In the genomic region with DNA sequence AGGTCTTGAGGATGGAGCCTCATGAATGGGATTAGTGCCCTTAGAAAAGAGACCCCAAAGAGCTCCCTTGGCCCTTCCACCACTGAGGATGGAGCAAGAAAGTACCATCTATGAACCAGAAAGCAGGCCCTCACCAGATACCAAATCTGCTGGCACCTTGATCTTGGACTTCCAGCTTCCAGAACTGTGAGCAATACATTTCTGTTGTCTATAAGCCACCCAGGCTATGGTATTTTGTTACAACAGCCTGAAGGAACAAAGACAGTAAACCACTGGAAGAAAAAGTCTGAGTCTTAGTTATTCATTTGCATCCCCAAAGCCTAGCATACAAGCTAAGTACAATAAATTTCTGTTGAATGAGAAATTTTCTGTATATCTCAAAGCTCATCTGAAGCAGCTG, we compare ENCODE assay signal across 31 cellular contexts. TPM values are rescaled to one million over a fixed set of nuclear protein-coding genes. Genes with fewer than 3 reads are reported as not detected.
"Had no signal": no experiment of that assay in that cellular context is flagged by ENCODE, and none has a peak within 500 bp of the region (broad histone marks: within the 10 kb centered on the region; RNA-seq: fewer than 3 reads in every experiment).

No MANE protein-coding gene starts in this region.

- H3K9ac ChIP-seq: neural progenitor cell had no signal

- H3K9me3 Mint-ChIP-seq: dendritic cell treated with granulocyte-macrophage colony-stimulating factor and Interleukin-4, amounts not matched to agents 40 ng/mL and 50 ng/mL, for 4 days; endodermal cell; naive thymus-derived CD4-positive, alpha-beta T cell; stimulated activated effector memory CD8-positive, alpha-beta T cell treated with anti-CD3 and anti-CD28 coated beads, Interleukin-12 subunit alpha, Interleukin-12 subunit beta, amount 100 ng/mL, for 72 hours had no signal

- H3K4me3 Mint-ChIP-seq: dendritic cell treated with granulocyte-macrophage colony-stimulating factor and Interleukin-4, amounts not matched to agents 40 ng/mL and 50 ng/mL, for 4 days; endodermal cell; naive thymus-derived CD4-positive, alpha-beta T cell; nephron; stimulated activated effector memory CD8-positive, alpha-beta T cell treated with anti-CD3 and anti-CD28 coated beads, Interleukin-12 subunit alpha, Interleukin-12 subunit beta, amount 100 ng/mL, for 72 hours had no signal

- H3K9me3 ChIP-seq: colonic mucosa, esophagus muscularis mucosa, gastroesophageal sphincter, heart right ventricle, left lung, prostate gland, right atrium auricular region, testis, tibial artery, upper lobe of left lung had no signal

- H3K27me3 ChIP-seq: colonic mucosa, esophagus muscularis mucosa, foreskin keratinocyte, gastroesophageal sphincter, heart right ventricle, left lung, neural progenitor cell, right atrium auricular region, testis, tibial artery, upper lobe of left lung had no signal

- H3K4me3 ChIP-seq: colonic mucosa, esophagus muscularis mucosa, gastroesophageal sphincter, heart right ventricle, left lung, neural progenitor cell, prostate gland, right atrium auricular region, smooth muscle cell, testis, tibial artery, upper lobe of left lung had no signal

- H3K36me3 Mint-ChIP-seq: naive thymus-derived CD4-positive, alpha-beta T cell; neural progenitor cell; stimulated activated effector memory CD8-positive, alpha-beta T cell treated with anti-CD3 and anti-CD28 coated beads, Interleukin-12 subunit alpha, Interleukin-12 subunit beta, amount 100 ng/mL, for 72 hours had no signal

- H3K4me1 ChIP-seq: colonic mucosa, foreskin keratinocyte, neural progenitor cell, prostate gland had no signal

- H3K27me3 Mint-ChIP-seq: naive thymus-derived CD4-positive, alpha-beta T cell had no signal

- H3K4me2 ChIP-seq: neural progenitor cell, smooth muscle cell had no signal

- H3K27ac Mint-ChIP-seq: endodermal cell; naive thymus-derived CD4-positive, alpha-beta T cell; neural progenitor cell; stimulated activated effector memory CD8-positive, alpha-beta T cell treated with anti-CD3 and anti-CD28 coated beads, Interleukin-12 subunit alpha, Interleukin-12 subunit beta, amount 100 ng/mL, for 72 hours had no signal

- H3K4me1 Mint-ChIP-seq: stimulated activated effector memory CD8-positive, alpha-beta T cell treated with anti-CD3 and anti-CD28 coated beads, Interleukin-12 subunit alpha, Interleukin-12 subunit beta, amount 100 ng/mL, for 72 hours had no signal

- ATAC-seq: foreskin keratinocyte; gastroesophageal sphincter; heart right ventricle; left cardiac atrium; left lung; naive thymus-derived CD4-positive, alpha-beta T cell; sciatic nerve; stimulated activated naive CD8-positive, alpha-beta T cell treated with anti-CD3 and anti-CD28 coated beads, Interleukin-15, Interleukin-2, amounts not matched to agents 100 U/mL and 50 U/mL, for 24 hours had no signal

- H3K27ac ChIP-seq: colonic mucosa, epithelial cell of prostate, esophagus muscularis mucosa, foreskin keratinocyte, gastroesophageal sphincter, heart right ventricle, left lung, neural progenitor cell, prostate gland, right atrium auricular region, testis, upper lobe of left lung had no signal

- H2AFZ ChIP-seq: neural progenitor cell had no signal

- DNase-seq: colonic mucosa; effector CD8-positive, alpha-beta T cell; endodermal cell; foreskin keratinocyte; heart right ventricle; hippocampal formation; left cardiac atrium; left lung; mesendoderm; midbrain; naive thymus-derived CD4-positive, alpha-beta T cell; nucleus accumbens; stimulated activated CD4-positive, alpha-beta T cell treated with anti-CD3 and anti-CD28 coated beads, Interleukin-12 subunit alpha, Interleukin-12 subunit beta, amount 100 ng/mL, for 4 hours; stimulated activated CD4-positive, alpha-beta T cell treated with anti-CD3 and anti-CD28 coated beads, Interleukin-1b, Interleukin-23, amount 100 ng/mL, for 48 hours; stimulated activated CD4-positive, alpha-beta T cell treated with anti-CD3 and anti-CD28 coated beads, Interleukin-4, amount 100 ng/mL, for 24 hours; stimulated activated naive CD8-positive, alpha-beta T cell treated with anti-CD3 and anti-CD28 coated beads, Interleukin-15, Interleukin-2, amounts not matched to agents 100 U/mL and 50 U/mL, for 24 hours; substantia nigra; testis; tibial artery; upper lobe of left lung had no signal

- H3K36me3 ChIP-seq: colonic mucosa, esophagus muscularis mucosa, gastroesophageal sphincter, heart right ventricle, left lung, neural progenitor cell, prostate gland, right atrium auricular region, tibial artery, upper lobe of left lung had no signal

RNA-seq across cellular contexts. Expression of a gene that starts 37.9 kb away (rescaled TPM):
- polyA plus RNA-seq: naive thymus-derived CD4-positive, alpha-beta T cell had no signal
